In the genomic region with DNA sequence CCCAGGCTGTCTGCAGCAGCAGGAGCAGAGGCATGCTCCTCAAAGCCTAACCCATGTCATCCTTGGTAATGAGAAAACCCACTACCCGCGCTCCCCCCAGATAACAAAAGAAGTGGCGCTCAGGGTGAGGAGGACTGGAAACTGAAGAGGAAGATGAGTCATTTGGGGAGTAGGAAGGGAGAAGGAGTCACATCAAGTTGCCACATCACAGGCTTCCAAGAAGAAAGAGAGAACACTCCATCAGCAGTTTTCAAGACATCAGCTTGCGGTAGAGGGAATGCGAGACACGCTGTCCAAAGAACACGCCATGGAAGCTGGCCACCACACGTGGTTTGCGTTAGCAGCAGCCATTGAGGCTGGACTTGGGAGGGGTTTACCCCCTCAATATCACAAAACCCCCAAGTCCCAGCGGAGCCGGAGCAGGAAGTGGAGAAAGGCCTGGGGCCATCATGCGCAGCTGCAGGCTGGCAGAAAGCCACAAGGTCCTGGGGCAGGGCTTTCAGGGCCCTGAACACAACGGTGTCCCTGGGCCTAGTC, we compare ENCODE assay signal across 8 cellular contexts. TPM values are rescaled to one million over a fixed set of nuclear protein-coding genes. Genes with fewer than 3 reads are reported as not detected.
DNase-seq lines count a peak whose midpoint lies in the region; ATAC-seq and TF ChIP-seq lines count a peak whose summit lies in the region.

No MANE protein-coding gene starts in this region.

- H3K27ac Mint-ChIP-seq in activated naive CD4-positive, alpha-beta T cell treated with anti-CD3 and anti-CD28 coated beads, Interleukin-2, amount 50 U/mL, for 72 hours: peak overlapping the region in 1 of 2 donors; percentile 4

- H3K27me3 ChIP-seq in left lung (no peaks in the 10 kb centered on the region), thoracic aorta (replicated peaks; ENCODE audit: insufficient read depth) (no peaks in the 10 kb centered on the region)

- ATAC-seq in activated naive CD4-positive, alpha-beta T cell treated with anti-CD3 and anti-CD28 coated beads, Interleukin-2, amount 50 U/mL, for 72 hours: peak; percentile 48 to 54
- ATAC-seq in left lung: peak; percentile 65
- ATAC-seq in thoracic aorta (ENCODE audit: insufficient number of reproducible peaks, low FRiP score, low read depth): peak; percentile 71
- no peak for ATAC-seq in GM21367 (IDR thresholded peaks at IDR 0.05; ENCODE audit: unreplicated experiment)

- intact Hi-C loops in left lung (cut with DNase I): no loop called here

- H3K36me3 Mint-ChIP-seq in activated naive CD4-positive, alpha-beta T cell treated with anti-CD3 and anti-CD28 coated beads, Interleukin-2, amount 50 U/mL, for 72 hours: no peaks in the 10 kb centered on the region

- H3K9me3 ChIP-seq in left lung (no peaks in the 10 kb centered on the region), thoracic aorta (no peaks in the 10 kb centered on the region)

- DNase-seq in activated naive CD4-positive, alpha-beta T cell treated with anti-CD3 and anti-CD28 coated beads, Interleukin-2, amount 50 U/mL, for 72 hours (ENCODE audit: low spot score in 2 of 2): peak in 1 of 2 donors; percentile 36
- DNase-seq in activated naive CD4-positive, alpha-beta T cell treated with Interleukin-2 at 50 U/mL for 16 hours: no peak
- DNase-seq in astrocyte of the hippocampus (ENCODE audit: low read depth, low spot score): peak; percentile 88
- peak; percentile 91 for DNase-seq in left lung
- DNase-seq in thoracic aorta (ENCODE audit: low spot score): peak; percentile 36
- DNase-seq in 8988T: no peak
- no peak for DNase-seq in occipital lobe (lab: John Stamatoyannopoulos, UW)

- H3K27ac ChIP-seq in left lung: peak overlapping the region; percentile 77 to 82
- H3K27ac ChIP-seq in thoracic aorta: peak overlapping the region in 1 of 2 donors; percentile 60

- H3K36me3 ChIP-seq in left lung: no peaks in the 10 kb centered on the region
- no peaks in the 10 kb centered on the region for H3K36me3 ChIP-seq in thoracic aorta

- TF ChIP-seq CTCF in left lung (IDR thresholded peaks at IDR 0.05) (no peak), thoracic aorta (IDR thresholded peaks at IDR 0.05) (no peak)

- peaks cover 18 to 83% of the 10 kb centered on the region in 2 donors for H3K4me1 ChIP-seq in left lung
- peaks cover 32 to 65% of the 10 kb centered on the region in 2 donors for H3K4me1 ChIP-seq in thoracic aorta (ENCODE audit: control insufficient read depth in 1 of 2, low read depth in 2 of 2)

- H3K4me3 ChIP-seq in left lung: no peak overlapping the region
- no peak overlapping the region for H3K4me3 ChIP-seq in thoracic aorta

- no peaks in the 10 kb centered on the region for H3K9me3 Mint-ChIP-seq in activated naive CD4-positive, alpha-beta T cell treated with anti-CD3 and anti-CD28 coated beads, Interleukin-2, amount 50 U/mL, for 72 hours

RNA-seq across cellular contexts. Expression of a gene that starts 41.5 kb away (rescaled TPM):
- total RNA-seq in activated naive CD4-positive, alpha-beta T cell treated with anti-CD3 and anti-CD28 coated beads, Interleukin-2, amount 50 U/mL, for 72 hours: under 1 TPM; 0.09 to 0.64 TPM
- 10 to 100 TPM; 50.7 to 57.5 TPM for total RNA-seq in left lung
- 10 to 100 TPM; 31.4 to 42.0 TPM for total RNA-seq in thoracic aorta
- total RNA-seq in occipital lobe: 17.6 TPM

Comparison
In these comparisons a context has a peak if more than half of its experiments do, and no peak if none do; other contexts are left out.
1. DNase-seq: peak in astrocyte of the hippocampus (single experiment), left lung (2 of 2) and thoracic aorta (single experiment); none in activated naive CD4-positive, alpha-beta T cell treated with Interleukin-2 at 50 U/mL for 16 hours (single experiment), 8988T (single experiment) and occipital lobe (single experiment).
2. RNA of a gene that starts 41.5 kb away (total RNA-seq): 50.7 to 57.5 TPM in left lung, 31.4 to 42.0 TPM in thoracic aorta and 17.6 TPM in occipital lobe (single experiment); 0.09 to 0.64 TPM in activated naive CD4-positive, alpha-beta T cell treated with anti-CD3 and anti-CD28 coated beads, Interleukin-2, amount 50 U/mL, for 72 hours; every median in the first group is over 10 times any median in the second.